8 cellular contexts compared by ENCODE assay signal in genomic region chr10:121926669-121927360, GRCh38. TPM values are rescaled to one million over a fixed set of nuclear protein-coding genes. Genes with fewer than 3 reads are reported as not detected.
A peak's percentile ranks its signal among the peaks of the same experiment; 100 is the strongest.
DNase-seq lines count a peak whose midpoint lies in the region; ATAC-seq and TF ChIP-seq lines count a peak whose summit lies in the region.

No MANE protein-coding gene starts in this region.

- ATAC-seq in GM18907 (IDR thresholded peaks at IDR 0.05; ENCODE audit: unreplicated experiment) (peak; percentile 18), HG03521 (IDR thresholded peaks at IDR 0.05; ENCODE audit: unreplicated experiment) (peak; percentile 15), foreskin keratinocyte (no peak)

- peak overlapping the region; percentile 94 for H3K4me3 Mint-ChIP-seq in activated CD4-positive, alpha-beta memory T cell treated with anti-CD3 and anti-CD28 coated beads for 36 hours

- H3K36me3 Mint-ChIP-seq in activated CD4-positive, alpha-beta memory T cell treated with anti-CD3 and anti-CD28 coated beads for 36 hours: peaks cover 6% of the 10 kb centered on the region

- H3K27me3 ChIP-seq in foreskin keratinocyte: no peaks in the 10 kb centered on the region

- DNase-seq in CD1c-positive myeloid dendritic cell (ENCODE audit: extremely low spot score) (peak; percentile 33), foreskin keratinocyte (no peak), pons (ENCODE audit: low spot score) (peak; percentile 68), mucosa of gallbladder (ENCODE audit: low spot score) (no peak), NCI-H226 (no peak)
- DNase-seq in activated CD4-positive, alpha-beta memory T cell treated with anti-CD3 and anti-CD28 coated beads for 36 hours: no peak

- peak overlapping the region; percentile 95 for H3K27ac Mint-ChIP-seq in activated CD4-positive, alpha-beta memory T cell treated with anti-CD3 and anti-CD28 coated beads for 36 hours

- H3K27ac ChIP-seq in foreskin keratinocyte: peak overlapping the region; percentile 92

- no peaks in the 10 kb centered on the region for H3K9me3 Mint-ChIP-seq in activated CD4-positive, alpha-beta memory T cell treated with anti-CD3 and anti-CD28 coated beads for 36 hours

- peaks cover 16% of the 10 kb centered on the region for H3K4me1 ChIP-seq in foreskin keratinocyte

- TF ChIP-seq CTCF in foreskin keratinocyte (conservative IDR thresholded peaks at IDR 0.05): no peak

- CTCF ChIA-PET in activated CD4-positive, alpha-beta memory T cell treated with anti-CD3 and anti-CD28 coated beads for 36 hours (lab: Charles Lee): no interaction called here

- POLR2A ChIA-PET in activated CD4-positive, alpha-beta memory T cell treated with anti-CD3 and anti-CD28 coated beads for 36 hours (lab: Charles Lee): interaction anchor here (1.6 kb wide), 1 partner anchor 9 kb away, joined by 6 read pairs; no protein-coding TSS in a partner anchor

- intact Hi-C loops in activated CD4-positive, alpha-beta memory T cell treated with anti-CD3 and anti-CD28 coated beads for 36 hours (cut with micrococcal nuclease): loop anchor here (1.0 to 2.0 kb wide), 2 partner anchors 173 to 1076 kb away; partner anchors contain the start of gene WDR11

- no peaks in the 10 kb centered on the region for H3K27me3 Mint-ChIP-seq in activated CD4-positive, alpha-beta memory T cell treated with anti-CD3 and anti-CD28 coated beads for 36 hours

- H3K4me1 Mint-ChIP-seq in activated CD4-positive, alpha-beta memory T cell treated with anti-CD3 and anti-CD28 coated beads for 36 hours (ENCODE audit: low read depth): peaks cover 27% of the 10 kb centered on the region

RNA-seq across cellular contexts. Expression of gene ATE1, which starts 1.0 kb away (rescaled TPM):
- 10 to 100 TPM; 19.4 to 23.1 TPM for total RNA-seq in activated CD4-positive, alpha-beta memory T cell treated with anti-CD3 and anti-CD28 coated beads for 36 hours
- total RNA-seq in foreskin keratinocyte (22.9 and 23.4 TPM in 2 replicates), mucosa of gallbladder (38.4 TPM)
- 4.1 and 5.2 TPM in 2 replicates for polyA plus RNA-seq in foreskin keratinocyte

RNA-seq across cellular contexts. Expression of gene NSMCE4A, which starts 48.2 kb away (rescaled TPM):
- 10 to 100 TPM; 50.8 to 53.9 TPM for total RNA-seq in activated CD4-positive, alpha-beta memory T cell treated with anti-CD3 and anti-CD28 coated beads for 36 hours
- total RNA-seq in foreskin keratinocyte (46.2 and 50.5 TPM in 2 replicates), mucosa of gallbladder (55.0 TPM)
- polyA plus RNA-seq in foreskin keratinocyte: 39.6 and 49.0 TPM in 2 replicates

Comparison
In these comparisons a context has a peak if more than half of its experiments do, and no peak if none do; other contexts are left out.
1. DNase-seq: peak in CD1c-positive myeloid dendritic cell (single experiment) and pons (single experiment); none in activated CD4-positive, alpha-beta memory T cell treated with anti-CD3 and anti-CD28 coated beads for 36 hours (single experiment), foreskin keratinocyte (0 of 2), mucosa of gallbladder (single experiment) and NCI-H226 (single experiment).